15 cellular contexts compared by ENCODE assay signal in genomic region chr18:64100136-64100922, GRCh38. TPM values are rescaled to one million over a fixed set of nuclear protein-coding genes. Genes with fewer than 3 reads are reported as not detected.
DNase-seq lines count a peak whose midpoint lies in the region; ATAC-seq, FAIRE-seq and TF ChIP-seq lines count a peak whose summit lies in the region.
"Had no signal": no experiment of that assay in that cellular context is flagged by ENCODE, and none has a peak within 500 bp of the region (broad histone marks: within the 10 kb centered on the region; RNA-seq: fewer than 3 reads in every experiment).

No MANE protein-coding gene starts in this region.

- DNase-seq in choroid plexus epithelial cell (ENCODE audit: low read depth) (peak; percentile 46), D721Med (ENCODE audit: insufficient read length, low spot score) (no peak), frontal cortex (ENCODE audit: low spot score in 2 of 2) (no peak), GOT3 (lab: John Stamatoyannopoulos, UW) (no peak), gastrocnemius medialis (no peak)
- DNase-seq: hippocampal formation, NCI-H1694 treated with DMSO at 0.1 percent for 48 hours had no signal

- no peaks in the 10 kb centered on the region for H3K4me1 ChIP-seq in gastrocnemius medialis

- FAIRE-seq in D721Med (lab: Jason Lieb, UNC) = no peak
- FAIRE-seq in frontal cortex (lab: Jason Lieb, UNC) = no peak
- FAIRE-seq: bronchial epithelial cell, urothelium cell line had no signal

- H3K27me3 ChIP-seq in gastrocnemius medialis = no peaks in the 10 kb centered on the region

- TF ChIP-seq POLR2A in gastrocnemius medialis (IDR thresholded peaks at IDR 0.05) = no peak

- no peaks in the 10 kb centered on the region for H3K9me3 ChIP-seq in gastrocnemius medialis

- H3K27ac ChIP-seq in gastrocnemius medialis = no peak overlapping the region

- H3K4me3 ChIP-seq in choroid plexus epithelial cell (ENCODE audit: low read depth, low read length) (no peak overlapping the region), gastrocnemius medialis (no peak overlapping the region)

- ATAC-seq in GM18520 (IDR thresholded peaks at IDR 0.05; ENCODE audit: unreplicated experiment) = peak; percentile 32
- peak; percentile 69 for ATAC-seq in GM21723 (IDR thresholded peaks at IDR 0.05; ENCODE audit: unreplicated experiment)
- ATAC-seq in HG03460 (IDR thresholded peaks at IDR 0.05; ENCODE audit: unreplicated experiment) = peak; percentile 55
- ATAC-seq in gastrocnemius medialis = no peak

- TF ChIP-seq CTCF in choroid plexus epithelial cell (conservative IDR thresholded peaks at IDR 0.05; ENCODE audit: low read depth, low read length) (no peak), D721Med (IDR thresholded peaks at IDR 0.05; ENCODE audit: insufficient read depth, missing control alignments) (no peak), gastrocnemius medialis (IDR thresholded peaks at IDR 0.05 in 4 of 5, conservative IDR thresholded peaks at IDR 0.05 in 1 of 5) (no peak)

- no peaks in the 10 kb centered on the region for H3K36me3 ChIP-seq in gastrocnemius medialis

- intact Hi-C loops in gastrocnemius medialis (cut with DNase I; ENCODE audit: low total_unique reads) = no loop called here

- in situ Hi-C loops in gastrocnemius medialis (cut with MboI; ENCODE audit: low sequenced_read_pairs in 4 of 4) = no loop called here

RNA-seq across cellular contexts. Expression of gene LINC00305, which starts 48.6 kb away (rescaled TPM):
- total RNA-seq in frontal cortex (not detected), gastrocnemius medialis (not detected)
- total RNA-seq: activated CD8-positive, alpha-beta memory T cell treated with anti-CD3 and anti-CD28 coated beads for 36 hours; bronchial epithelial cell; neural crest cell; SK-MEL-5 had no signal

Comparison
In these comparisons a context has a peak if more than half of its experiments do, and no peak if none do; other contexts are left out.
1. ATAC-seq: peak in GM18520 (single experiment), GM21723 (single experiment) and HG03460 (single experiment); none in gastrocnemius medialis (0 of 2).